In the genomic region with DNA sequence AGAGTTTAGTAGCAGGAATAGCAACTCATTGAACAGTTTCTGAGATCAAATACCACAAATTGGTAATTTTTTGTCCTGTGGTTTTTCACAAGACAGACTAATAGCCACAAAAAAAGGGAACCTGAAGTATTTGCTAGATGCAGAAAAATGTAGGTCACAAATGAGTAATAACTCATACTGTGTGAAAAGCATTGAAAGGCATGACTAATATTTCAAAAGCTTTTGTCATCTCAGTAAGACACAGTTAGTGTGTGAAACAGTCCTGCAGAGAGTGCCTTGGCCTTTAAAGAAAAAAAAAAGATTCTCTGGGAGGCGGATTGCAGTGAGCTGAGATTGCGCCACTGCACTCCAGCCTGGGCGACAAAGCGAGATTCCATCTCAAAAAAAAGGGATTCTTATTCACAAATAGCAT, we compare ENCODE assay signal across 1 cellular context.
A peak's percentile ranks its signal among the peaks of the same experiment; 100 is the strongest.
TF ChIP-seq lines count a peak whose summit lies in the region.

No MANE protein-coding gene starts in this region.

TF ChIP-seq in HCT116, 20 proteins besides CTCF, POLR2A, EP300 and RAD21 (continued from another document):
- TF ChIP-seq, protein P1, sequence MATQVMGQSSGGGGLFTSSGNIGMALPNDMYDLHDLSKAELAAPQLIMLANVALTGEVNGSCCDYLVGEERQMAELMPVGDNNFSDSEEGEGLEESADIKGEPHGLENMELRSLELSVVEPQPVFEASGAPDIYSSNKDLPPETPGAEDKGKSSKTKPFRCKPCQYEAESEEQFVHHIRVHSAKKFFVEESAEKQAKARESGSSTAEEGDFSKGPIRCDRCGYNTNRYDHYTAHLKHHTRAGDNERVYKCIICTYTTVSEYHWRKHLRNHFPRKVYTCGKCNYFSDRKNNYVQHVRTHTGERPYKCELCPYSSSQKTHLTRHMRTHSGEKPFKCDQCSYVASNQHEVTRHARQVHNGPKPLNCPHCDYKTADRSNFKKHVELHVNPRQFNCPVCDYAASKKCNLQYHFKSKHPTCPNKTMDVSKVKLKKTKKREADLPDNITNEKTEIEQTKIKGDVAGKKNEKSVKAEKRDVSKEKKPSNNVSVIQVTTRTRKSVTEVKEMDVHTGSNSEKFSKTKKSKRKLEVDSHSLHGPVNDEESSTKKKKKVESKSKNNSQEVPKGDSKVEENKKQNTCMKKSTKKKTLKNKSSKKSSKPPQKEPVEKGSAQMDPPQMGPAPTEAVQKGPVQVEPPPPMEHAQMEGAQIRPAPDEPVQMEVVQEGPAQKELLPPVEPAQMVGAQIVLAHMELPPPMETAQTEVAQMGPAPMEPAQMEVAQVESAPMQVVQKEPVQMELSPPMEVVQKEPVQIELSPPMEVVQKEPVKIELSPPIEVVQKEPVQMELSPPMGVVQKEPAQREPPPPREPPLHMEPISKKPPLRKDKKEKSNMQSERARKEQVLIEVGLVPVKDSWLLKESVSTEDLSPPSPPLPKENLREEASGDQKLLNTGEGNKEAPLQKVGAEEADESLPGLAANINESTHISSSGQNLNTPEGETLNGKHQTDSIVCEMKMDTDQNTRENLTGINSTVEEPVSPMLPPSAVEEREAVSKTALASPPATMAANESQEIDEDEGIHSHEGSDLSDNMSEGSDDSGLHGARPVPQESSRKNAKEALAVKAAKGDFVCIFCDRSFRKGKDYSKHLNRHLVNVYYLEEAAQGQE (IDR thresholded peaks at IDR 0.05; ENCODE audit: low read depth), result no peak
- TF ChIP-seq TCF7L2 (IDR thresholded peaks at IDR 0.05; ENCODE audit: borderline replicate concordance, extremely low read depth, insufficient read depth, insufficient read length) (peak; percentile 16), YY1 (IDR thresholded peaks at IDR 0.05; ENCODE audit: extremely low read depth, insufficient replicate concordance, low read depth, low read length) (no peak)
